In genomic region chr1:8584316-8584715, GRCh38 we compare ENCODE assay signal across 25 cellular contexts.
"Had no signal": no experiment of that assay in that cellular context is flagged by ENCODE, and none has a peak within 500 bp of the region (broad histone marks: within the 10 kb centered on the region; RNA-seq: fewer than 3 reads in every experiment).

No MANE protein-coding gene starts in this region.

- H3K27ac Mint-ChIP-seq: dendritic cell treated with granulocyte-macrophage colony-stimulating factor and Interleukin-4, amounts not matched to agents 40 ng/mL and 50 ng/mL, for 4 days; endodermal cell; memory B cell; stimulated activated naive B cell treated with anti-CD40 and anti-IgM and Interleukin-4, amounts not matched to agents 10 μg/mL and 1 μg/mL and 100 μg/mL, for 72 hours; stimulated activated naive CD8-positive, alpha-beta T cell treated with anti-CD3 and anti-CD28 coated beads, Interleukin-15, Interleukin-2, amounts not matched to agents 100 ng/mL and 50 ng/mL, for 24 hours had no signal

- H3K4me2 ChIP-seq: hepatocyte had no signal

- H2AFZ ChIP-seq: hepatocyte had no signal

- H3K4me3 ChIP-seq: colonic mucosa, heart left ventricle, hepatocyte, lung, prostate gland, right atrium auricular region, sigmoid colon, skin epidermis, thoracic aorta, tibial nerve, upper lobe of left lung had no signal

- H3K9me3 ChIP-seq: colonic mucosa, heart left ventricle, neutrophil, prostate gland, right atrium auricular region, sigmoid colon, thoracic aorta, tibial nerve, upper lobe of left lung had no signal

- H3K27ac ChIP-seq: colonic mucosa, heart left ventricle, hepatocyte, neutrophil, prostate gland, right atrium auricular region, sigmoid colon, skin epidermis, thoracic aorta, tibial nerve, upper lobe of left lung had no signal

- ATAC-seq: heart left ventricle; left lobe of liver; natural killer cell treated with Interleukin-12 subunit alpha and Interleukin-12 subunit beta and Interleukin-15 and Interleukin-18, amount 100 ng/mL, for 72 hours; stimulated activated naive B cell treated with anti-CD40 and anti-IgM and Interleukin-4, amounts not matched to agents 10 μg/mL and 1 μg/mL and 100 μg/mL, for 72 hours had no signal

- H3K36me3 ChIP-seq: colonic mucosa, heart left ventricle, neutrophil, prostate gland, right atrium auricular region, sigmoid colon, thoracic aorta, tibial nerve, upper lobe of left lung had no signal

- H3K27me3 Mint-ChIP-seq: dendritic cell treated with granulocyte-macrophage colony-stimulating factor and Interleukin-4, amounts not matched to agents 40 ng/mL and 50 ng/mL, for 4 days; memory B cell; naive B cell; natural killer cell treated with Interleukin-12 subunit alpha and Interleukin-12 subunit beta and Interleukin-15 and Interleukin-18, amount 100 ng/mL, for 72 hours; stimulated activated naive B cell treated with anti-CD40 and anti-IgM and Interleukin-4, amounts not matched to agents 10 μg/mL and 1 μg/mL and 100 μg/mL, for 72 hours; stimulated activated naive CD8-positive, alpha-beta T cell treated with anti-CD3 and anti-CD28 coated beads, Interleukin-15, Interleukin-2, amounts not matched to agents 100 ng/mL and 50 ng/mL, for 24 hours had no signal

- H3K27me3 ChIP-seq: colonic mucosa, heart left ventricle, hepatocyte, neutrophil, right atrium auricular region, sigmoid colon, tibial nerve, upper lobe of left lung had no signal

- H3K4me1 ChIP-seq: colonic mucosa, prostate gland, tibial nerve had no signal

- H3K9me3 Mint-ChIP-seq: dendritic cell treated with granulocyte-macrophage colony-stimulating factor and Interleukin-4, amounts not matched to agents 40 ng/mL and 50 ng/mL, for 4 days; endodermal cell; memory B cell; naive B cell; natural killer cell treated with Interleukin-12 subunit alpha and Interleukin-12 subunit beta and Interleukin-15 and Interleukin-18, amount 100 ng/mL, for 72 hours; neural crest cell; stimulated activated naive B cell treated with anti-CD40 and anti-IgM and Interleukin-4, amounts not matched to agents 10 μg/mL and 1 μg/mL and 100 μg/mL, for 72 hours; stimulated activated naive CD8-positive, alpha-beta T cell treated with anti-CD3 and anti-CD28 coated beads, Interleukin-15, Interleukin-2, amounts not matched to agents 100 ng/mL and 50 ng/mL, for 24 hours had no signal

- H3K36me3 Mint-ChIP-seq: natural killer cell treated with Interleukin-12 subunit alpha and Interleukin-12 subunit beta and Interleukin-15 and Interleukin-18, amount 100 ng/mL, for 72 hours had no signal

- H3K4me3 Mint-ChIP-seq: dendritic cell treated with granulocyte-macrophage colony-stimulating factor and Interleukin-4, amounts not matched to agents 40 ng/mL and 50 ng/mL, for 4 days; endodermal cell; memory B cell; naive B cell; natural killer cell treated with Interleukin-12 subunit alpha and Interleukin-12 subunit beta and Interleukin-15 and Interleukin-18, amount 100 ng/mL, for 72 hours; neural crest cell; stimulated activated naive B cell treated with anti-CD40 and anti-IgM and Interleukin-4, amounts not matched to agents 10 μg/mL and 1 μg/mL and 100 μg/mL, for 72 hours; stimulated activated naive CD8-positive, alpha-beta T cell treated with anti-CD3 and anti-CD28 coated beads, Interleukin-15, Interleukin-2, amounts not matched to agents 100 ng/mL and 50 ng/mL, for 24 hours had no signal

- DNase-seq: colonic mucosa; effector CD8-positive, alpha-beta T cell; endodermal cell; heart left ventricle; kidney; naive B cell; sigmoid colon; stimulated activated CD4-positive, alpha-beta T cell treated with anti-CD3 and anti-CD28 coated beads, Interleukin-15, amount 100 ng/mL, for 24 hours; stimulated activated CD4-positive, alpha-beta T cell treated with anti-CD3 and anti-CD28 coated beads, Interleukin-2, amount 100 ng/mL, for 48 hours; stimulated activated naive B cell treated with anti-CD40 and anti-IgM and Interleukin-4, amounts not matched to agents 10 μg/mL and 1 μg/mL and 100 μg/mL, for 72 hours; upper lobe of left lung had no signal
